In genomic region chr2:108575132-108575966, GRCh38 we compare ENCODE assay signal across 8 cellular contexts. TPM values are rescaled to one million over a fixed set of nuclear protein-coding genes. Genes with fewer than 3 reads are reported as not detected.
DNase-seq lines count a peak whose midpoint lies in the region; ATAC-seq and TF ChIP-seq lines count a peak whose summit lies in the region.

No MANE protein-coding gene starts in this region.

- no peak overlapping the region for H3K4me3 Mint-ChIP-seq in activated CD8-positive, alpha-beta T cell treated with anti-CD3 and anti-CD28 coated beads for 36 hours
- H3K4me3 Mint-ChIP-seq in activated CD8-positive, alpha-beta T cell treated with anti-CD3 and anti-CD28 coated beads, Interleukin-2, amount 10 ng/mL, durations not matched to agents 7 days and 5 days, result no peak overlapping the region
- H3K4me3 Mint-ChIP-seq in stimulated activated naive B cell treated with anti-CD40 and anti-IgM and Interleukin-4, amounts not matched to agents 10 μg/mL and 1 μg/mL and 100 μg/mL, for 72 hours, result peak overlapping the region in 1 of 2 donors; percentile 51
- H3K4me3 Mint-ChIP-seq in CD8-positive, alpha-beta T cell, result no peak overlapping the region

- H3K36me3 Mint-ChIP-seq in activated CD8-positive, alpha-beta T cell treated with anti-CD3 and anti-CD28 coated beads for 36 hours (ENCODE audit: low read depth), result no peaks in the 10 kb centered on the region
- no peaks in the 10 kb centered on the region for H3K36me3 Mint-ChIP-seq in activated CD8-positive, alpha-beta T cell treated with anti-CD3 and anti-CD28 coated beads, Interleukin-2, amount 10 ng/mL, durations not matched to agents 7 days and 5 days (ENCODE audit: low read depth)
- peaks cover 0 to 2% of the 10 kb centered on the region in 2 donors for H3K36me3 Mint-ChIP-seq in stimulated activated naive B cell treated with anti-CD40 and anti-IgM and Interleukin-4, amounts not matched to agents 10 μg/mL and 1 μg/mL and 100 μg/mL, for 72 hours
- no peaks in the 10 kb centered on the region for H3K36me3 Mint-ChIP-seq in CD8-positive, alpha-beta T cell

- H3K27me3 ChIP-seq in body of pancreas (no peaks in the 10 kb centered on the region), Peyer's patch (no peaks in the 10 kb centered on the region)
- H3K27me3 ChIP-seq in CD8-positive, alpha-beta T cell (ENCODE audit: insufficient read depth, low read length), result no peaks in the 10 kb centered on the region

- no peaks in the 10 kb centered on the region for H3K9me3 Mint-ChIP-seq in activated CD8-positive, alpha-beta T cell treated with anti-CD3 and anti-CD28 coated beads for 36 hours
- H3K9me3 Mint-ChIP-seq in activated CD8-positive, alpha-beta T cell treated with anti-CD3 and anti-CD28 coated beads, Interleukin-2, amount 10 ng/mL, durations not matched to agents 7 days and 5 days (ENCODE audit: insufficient read depth), result no peaks in the 10 kb centered on the region
- H3K9me3 Mint-ChIP-seq in stimulated activated naive B cell treated with anti-CD40 and anti-IgM and Interleukin-4, amounts not matched to agents 10 μg/mL and 1 μg/mL and 100 μg/mL, for 72 hours, result no peaks in the 10 kb centered on the region
- no peaks in the 10 kb centered on the region for H3K9me3 Mint-ChIP-seq in CD8-positive, alpha-beta T cell

- H3K9me3 ChIP-seq in body of pancreas (no peaks in the 10 kb centered on the region), Peyer's patch (no peaks in the 10 kb centered on the region)
- H3K9me3 ChIP-seq in CD8-positive, alpha-beta T cell (ENCODE audit: low read length), result no peaks in the 10 kb centered on the region

- TF ChIP-seq POLR2A in body of pancreas (IDR thresholded peaks at IDR 0.05) (no peak), Peyer's patch (IDR thresholded peaks at IDR 0.05) (no peak)

- no peak for TF ChIP-seq CTCF in activated CD8-positive, alpha-beta T cell treated with anti-CD3 and anti-CD28 coated beads for 36 hours (IDR thresholded peaks at IDR 0.05)
- TF ChIP-seq CTCF in body of pancreas (IDR thresholded peaks at IDR 0.05) (no peak), Peyer's patch (IDR thresholded peaks at IDR 0.05) (no peak)
- no peak for TF ChIP-seq CTCF in CD8-positive, alpha-beta T cell (IDR thresholded peaks at IDR 0.05)

- no peak for DNase-seq in activated CD8-positive, alpha-beta T cell treated with anti-CD3 and anti-CD28 coated beads for 36 hours
- DNase-seq in activated CD8-positive, alpha-beta T cell treated with anti-CD3 and anti-CD28 coated beads, Interleukin-2, amount 10 ng/mL, durations not matched to agents 7 days and 5 days, result no peak
- DNase-seq in body of pancreas (no peak), Peyer's patch (no peak)
- DNase-seq in stimulated activated naive B cell treated with anti-CD40 and anti-IgM and Interleukin-4, amounts not matched to agents 10 μg/mL and 1 μg/mL and 100 μg/mL, for 72 hours, result no peak
- no peak for DNase-seq in stimulated activated CD4-positive, alpha-beta T cell treated with anti-CD3 and anti-CD28 coated beads, Interleukin-4, amount 100 ng/mL, for 24 hours
- DNase-seq in CD8-positive, alpha-beta T cell, result no peak

- H3K4me1 ChIP-seq in body of pancreas (peaks cover 39% of the 10 kb centered on the region), Peyer's patch (peaks cover 0 to 22% (median 0%) of the 10 kb centered on the region in 4 donors)
- no peaks in the 10 kb centered on the region for H3K4me1 ChIP-seq in CD8-positive, alpha-beta T cell (ENCODE audit: insufficient read depth, low read length)

- intact Hi-C loops in activated CD8-positive, alpha-beta T cell treated with anti-CD3 and anti-CD28 coated beads for 36 hours (cut with micrococcal nuclease), result no loop called here
- intact Hi-C loops in body of pancreas (cut with DNase I), result no loop called here
- intact Hi-C loops in CD8-positive, alpha-beta T cell (cut with DNase I, micrococcal nuclease), result no loop called here

- no peaks in the 10 kb centered on the region for H3K27me3 Mint-ChIP-seq in activated CD8-positive, alpha-beta T cell treated with anti-CD3 and anti-CD28 coated beads for 36 hours
- H3K27me3 Mint-ChIP-seq in activated CD8-positive, alpha-beta T cell treated with anti-CD3 and anti-CD28 coated beads, Interleukin-2, amount 10 ng/mL, durations not matched to agents 7 days and 5 days (ENCODE audit: low read depth), result no peaks in the 10 kb centered on the region
- no peaks in the 10 kb centered on the region for H3K27me3 Mint-ChIP-seq in stimulated activated naive B cell treated with anti-CD40 and anti-IgM and Interleukin-4, amounts not matched to agents 10 μg/mL and 1 μg/mL and 100 μg/mL, for 72 hours
- H3K27me3 Mint-ChIP-seq in CD8-positive, alpha-beta T cell (ENCODE audit: low read depth), result no peaks in the 10 kb centered on the region

- H3K36me3 ChIP-seq in body of pancreas (replicated peaks in 1 of 2; ENCODE audit: insufficient read depth in 1 of 2, low read depth in 2 of 2) (no peaks in the 10 kb centered on the region), Peyer's patch (no peaks in the 10 kb centered on the region)
- H3K36me3 ChIP-seq in CD8-positive, alpha-beta T cell (ENCODE audit: insufficient read depth, low read length), result no peaks in the 10 kb centered on the region

- CTCF ChIA-PET in activated CD8-positive, alpha-beta T cell treated with anti-CD3 and anti-CD28 coated beads for 36 hours (lab: Charles Lee), result interaction anchor here (1.0 to 2.7 kb wide), 2 partner anchors 9 to 61 kb away, joined by 3 to 27 read pairs; no protein-coding TSS in a partner anchor
- CTCF ChIA-PET in activated CD8-positive, alpha-beta T cell treated with anti-CD3 and anti-CD28 coated beads, Interleukin-2, amount 10 ng/mL, durations not matched to agents 7 days and 5 days (lab: Charles Lee), result interaction anchor here (1.0 to 5.0 kb wide), 3 partner anchors 8 to 19 kb away, joined by 3 to 38 read pairs (median 6); no protein-coding TSS in a partner anchor
- CTCF ChIA-PET in CD8-positive, alpha-beta T cell (lab: Charles Lee), result interaction anchor here (1.6 to 2.6 kb wide), 2 partner anchors 9 to 61 kb away, joined by 8 read pairs; no protein-coding TSS in a partner anchor

- WGBS in body of pancreas, 2 donors, result 15 to 22% methylated on average over 7 of the region's 7 CpGs

- ATAC-seq in activated CD8-positive, alpha-beta T cell treated with anti-CD3 and anti-CD28 coated beads for 36 hours, result peak; percentile 37
- ATAC-seq in activated CD8-positive, alpha-beta T cell treated with anti-CD3 and anti-CD28 coated beads, Interleukin-2, amount 10 ng/mL, durations not matched to agents 7 days and 5 days, result no peak
- ATAC-seq in HG03095 (IDR thresholded peaks at IDR 0.05; ENCODE audit: unreplicated experiment) (peak; percentile 89), body of pancreas (peak; percentile 28)
- peak; percentile 74 to 80 for ATAC-seq in stimulated activated naive B cell treated with anti-CD40 and anti-IgM and Interleukin-4, amounts not matched to agents 10 μg/mL and 1 μg/mL and 100 μg/mL, for 72 hours (replicated peaks)
- ATAC-seq in CD8-positive, alpha-beta T cell, result no peak

- peak overlapping the region; percentile 34 for H3K27ac Mint-ChIP-seq in activated CD8-positive, alpha-beta T cell treated with anti-CD3 and anti-CD28 coated beads for 36 hours
- no peak overlapping the region for H3K27ac Mint-ChIP-seq in activated CD8-positive, alpha-beta T cell treated with anti-CD3 and anti-CD28 coated beads, Interleukin-2, amount 10 ng/mL, durations not matched to agents 7 days and 5 days
- peak overlapping the region; percentile 37 for H3K27ac Mint-ChIP-seq in stimulated activated naive B cell treated with anti-CD40 and anti-IgM and Interleukin-4, amounts not matched to agents 10 μg/mL and 1 μg/mL and 100 μg/mL, for 72 hours
- H3K27ac Mint-ChIP-seq in CD8-positive, alpha-beta T cell, result no peak overlapping the region

- H3K4me3 ChIP-seq in body of pancreas (no peak overlapping the region), Peyer's patch (no peak overlapping the region)
- H3K4me3 ChIP-seq in CD8-positive, alpha-beta T cell (ENCODE audit: low read depth, low read length), result no peak overlapping the region

- H3K4me1 Mint-ChIP-seq in activated CD8-positive, alpha-beta T cell treated with anti-CD3 and anti-CD28 coated beads for 36 hours (ENCODE audit: low read depth), result peaks cover 27% of the 10 kb centered on the region
- H3K4me1 Mint-ChIP-seq in activated CD8-positive, alpha-beta T cell treated with anti-CD3 and anti-CD28 coated beads, Interleukin-2, amount 10 ng/mL, durations not matched to agents 7 days and 5 days (ENCODE audit: low read depth), result peaks cover 4% of the 10 kb centered on the region
- H3K4me1 Mint-ChIP-seq in stimulated activated naive B cell treated with anti-CD40 and anti-IgM and Interleukin-4, amounts not matched to agents 10 μg/mL and 1 μg/mL and 100 μg/mL, for 72 hours, result peaks cover 24 to 41% of the 10 kb centered on the region in 2 donors
- peaks cover 5% of the 10 kb centered on the region for H3K4me1 Mint-ChIP-seq in CD8-positive, alpha-beta T cell (ENCODE audit: low read depth)

- POLR2A ChIA-PET in activated CD8-positive, alpha-beta T cell treated with anti-CD3 and anti-CD28 coated beads for 36 hours (lab: Charles Lee), result interaction anchor here (1.5 kb wide), 1 partner anchor 42 kb away, joined by 4 read pairs; no protein-coding TSS in a partner anchor
- POLR2A ChIA-PET in activated CD8-positive, alpha-beta T cell treated with anti-CD3 and anti-CD28 coated beads, Interleukin-2, amount 10 ng/mL, durations not matched to agents 7 days and 5 days (lab: Charles Lee), result interaction anchor here (0.6 kb wide), 1 partner anchor 9 kb away, joined by 3 read pairs; no protein-coding TSS in a partner anchor
- POLR2A ChIA-PET in CD8-positive, alpha-beta T cell (lab: Charles Lee), result no interaction called here

- peak overlapping the region in 3 of 4 donors; percentile 20 to 24 (median 20) for H3K27ac ChIP-seq in body of pancreas
- H3K27ac ChIP-seq in CD8-positive, alpha-beta T cell (ENCODE audit: low read depth, low read length), result no peak overlapping the region
- peak overlapping the region in 1 of 4 donors; percentile 11 for H3K27ac ChIP-seq in Peyer's patch

RNA-seq across cellular contexts. Expression of gene LIMS1, which starts 41.1 kb away (rescaled TPM):
- total RNA-seq in activated CD8-positive, alpha-beta T cell treated with anti-CD3 and anti-CD28 coated beads for 36 hours, result 10 to 100 TPM; 48.1 to 51.7 TPM
- total RNA-seq in activated CD8-positive, alpha-beta T cell treated with anti-CD3 and anti-CD28 coated beads, Interleukin-2, amount 10 ng/mL, durations not matched to agents 7 days and 5 days, result 10 to 100 TPM; 36.4 to 41.1 TPM
- total RNA-seq in body of pancreas (10 to 100 TPM; 19.1 to 28.3 TPM), Peyer's patch (10 to 100 TPM; 24.2 to 78.4 (median 39.6) TPM)
- 10 to 100 TPM; 10.1 to 10.6 TPM for total RNA-seq in CD8-positive, alpha-beta T cell

Comparison
In these comparisons a context has a peak if more than half of its experiments do, and no peak if none do; other contexts are left out.
1. ATAC-seq: peak in activated CD8-positive, alpha-beta T cell treated with anti-CD3 and anti-CD28 coated beads for 36 hours (single experiment), HG03095 (single experiment), body of pancreas (single experiment) and stimulated activated naive B cell treated with anti-CD40 and anti-IgM and Interleukin-4, amounts not matched to agents 10 μg/mL and 1 μg/mL and 100 μg/mL, for 72 hours (2 of 2); none in activated CD8-positive, alpha-beta T cell treated with anti-CD3 and anti-CD28 coated beads, Interleukin-2, amount 10 ng/mL, durations not matched to agents 7 days and 5 days (single experiment) and CD8-positive, alpha-beta T cell (single experiment).
2. H3K27ac Mint-ChIP-seq: peak in activated CD8-positive, alpha-beta T cell treated with anti-CD3 and anti-CD28 coated beads for 36 hours (single experiment) and stimulated activated naive B cell treated with anti-CD40 and anti-IgM and Interleukin-4, amounts not matched to agents 10 μg/mL and 1 μg/mL and 100 μg/mL, for 72 hours (single experiment); none in activated CD8-positive, alpha-beta T cell treated with anti-CD3 and anti-CD28 coated beads, Interleukin-2, amount 10 ng/mL, durations not matched to agents 7 days and 5 days (single experiment) and CD8-positive, alpha-beta T cell (single experiment).